In genomic region chr16:28846080-28846932, GRCh38 we compare ENCODE assay signal across 8 cellular contexts. TPM values are rescaled to one million over a fixed set of nuclear protein-coding genes. Genes with fewer than 3 reads are reported as not detected.
DNase-seq lines count a peak whose midpoint lies in the region; ATAC-seq lines count a peak whose summit lies in the region.

Gene TUFM, minus strand, starts transcription at chr16:28846348. Its CDS starts 79 bp downstream, at chr16:28846269.

- H3K27ac ChIP-seq in BLaER1 treated with 17β-estradiol and CSF1 and Interleukin-3, amounts not matched to agents 10 nM and 100 nM, result peak within 1 kb of the TSS; percentile 75 to 95 (median 88)

- DNase-seq in NCI-H69 (lab: John Stamatoyannopoulos, UW) (peak; percentile 99), dedifferentiated amniotic fluid mesenchymal stem cell (ENCODE audit: extremely low spot score) (peak; percentile 96), left lobe of liver (ENCODE audit: low spot score) (peak; percentile 98)
- DNase-seq in activated CD4-positive, alpha-beta T cell treated with anti-CD3 and anti-CD28 coated beads, Interleukin-2, amount 50 U/mL, for 1 hour, result peak; percentile 97
- DNase-seq in stimulated activated CD4-positive, alpha-beta T cell treated with anti-CD3 and anti-CD28 coated beads, Interleukin-2, amount 100 ng/mL, for 48 hours, result peak; percentile 95 to 96

- H3K4me2 ChIP-seq in BLaER1 treated with 17β-estradiol and CSF1 and Interleukin-3, amounts not matched to agents 10 nM and 100 nM, result peak within 1 kb of the TSS; percentile 84 to 98 (median 93)

- H3K9me3 ChIP-seq in BLaER1 treated with 17β-estradiol and CSF1 and Interleukin-3, amounts not matched to agents 10 nM and 100 nM (replicated peaks in 1 of 11), result no peaks in the 10 kb centered on the region

- ATAC-seq in GM19324 (IDR thresholded peaks at IDR 0.05; ENCODE audit: low FRiP score, unreplicated experiment) (peak; percentile 92), HG03520 (IDR thresholded peaks at IDR 0.05; ENCODE audit: unreplicated experiment) (peak; percentile 87), left lobe of liver (peak; percentile 93)

- H3K9ac ChIP-seq in BLaER1 treated with 17β-estradiol and CSF1 and Interleukin-3, amounts not matched to agents 10 nM and 100 nM, result peak within 1 kb of the TSS; percentile 88 to 97 (median 93)

- peaks cover 28 to 49% (median 32%) of the 10 kb centered on the region in 10 experiments for H3K4me1 ChIP-seq in BLaER1 treated with 17β-estradiol and CSF1 and Interleukin-3, amounts not matched to agents 10 nM and 100 nM

- peaks cover 36 to 46% (median 39%) of the 10 kb centered on the region in 11 experiments for H3K36me3 ChIP-seq in BLaER1 treated with 17β-estradiol and CSF1 and Interleukin-3, amounts not matched to agents 10 nM and 100 nM

- H4K20me1 ChIP-seq in BLaER1 treated with 17β-estradiol and CSF1 and Interleukin-3, amounts not matched to agents 10 nM and 100 nM, result peaks cover 0 to 46% (median 38%) of the 10 kb centered on the region in 11 experiments; a peak in 18 of 22 replicates

- H3K4me3 ChIP-seq in BLaER1 treated with 17β-estradiol and CSF1 and Interleukin-3, amounts not matched to agents 10 nM and 100 nM, result peak within 1 kb of the TSS; percentile 86 to 99 (median 91)

- H3K27me3 ChIP-seq in BLaER1 treated with 17β-estradiol and CSF1 and Interleukin-3, amounts not matched to agents 10 nM and 100 nM, result no peaks in the 10 kb centered on the region

RNA-seq across cellular contexts. Expression of gene TUFM, which starts in this region (rescaled TPM):
- 177 TPM for total RNA-seq in left lobe of liver

Comparison
In these comparisons a context has a peak if more than half of its experiments do, and no peak if none do; other contexts are left out.
1. Peak in every context shown above with its lines: DNase-seq, ATAC-seq, H3K4me3 ChIP-seq and H3K27ac ChIP-seq.